ENCODE assay signal across 8 cellular contexts in genomic region chr13:51179432-51179971, GRCh38. TPM values are rescaled to one million over a fixed set of nuclear protein-coding genes. Genes with fewer than 3 reads are reported as not detected.
"Had no signal": no experiment of that assay in that cellular context is flagged by ENCODE, and none has a peak within 500 bp of the region (broad histone marks: within the 10 kb centered on the region; RNA-seq: fewer than 3 reads in every experiment).

No MANE protein-coding gene starts in this region.

- H3K4me1 Mint-ChIP-seq: IgD-negative memory B cell had no signal

- DNase-seq: GOT3, H9, HCEC 1CT, KBM-7 had no signal

- H3K27ac Mint-ChIP-seq: IgD-negative memory B cell had no signal

- H3K4me2 ChIP-seq: KMS-11 had no signal

- H3K36me3 Mint-ChIP-seq: IgD-negative memory B cell had no signal

- ATAC-seq: HepG2 had no signal

- H3K27ac ChIP-seq: KMS-11 had no signal

- H3K4me3 Mint-ChIP-seq: H9, IgD-negative memory B cell had no signal

RNA-seq across cellular contexts. Expression of gene FAM124A, which starts 42.7 kb away (rescaled TPM):
- total RNA-seq: HepG2, HT-29 had no signal
- polyA plus RNA-seq: HepG2, IgD-negative memory B cell had no signal
